Comparison of ENCODE assay signal across 8 cellular contexts in the genomic region with DNA sequence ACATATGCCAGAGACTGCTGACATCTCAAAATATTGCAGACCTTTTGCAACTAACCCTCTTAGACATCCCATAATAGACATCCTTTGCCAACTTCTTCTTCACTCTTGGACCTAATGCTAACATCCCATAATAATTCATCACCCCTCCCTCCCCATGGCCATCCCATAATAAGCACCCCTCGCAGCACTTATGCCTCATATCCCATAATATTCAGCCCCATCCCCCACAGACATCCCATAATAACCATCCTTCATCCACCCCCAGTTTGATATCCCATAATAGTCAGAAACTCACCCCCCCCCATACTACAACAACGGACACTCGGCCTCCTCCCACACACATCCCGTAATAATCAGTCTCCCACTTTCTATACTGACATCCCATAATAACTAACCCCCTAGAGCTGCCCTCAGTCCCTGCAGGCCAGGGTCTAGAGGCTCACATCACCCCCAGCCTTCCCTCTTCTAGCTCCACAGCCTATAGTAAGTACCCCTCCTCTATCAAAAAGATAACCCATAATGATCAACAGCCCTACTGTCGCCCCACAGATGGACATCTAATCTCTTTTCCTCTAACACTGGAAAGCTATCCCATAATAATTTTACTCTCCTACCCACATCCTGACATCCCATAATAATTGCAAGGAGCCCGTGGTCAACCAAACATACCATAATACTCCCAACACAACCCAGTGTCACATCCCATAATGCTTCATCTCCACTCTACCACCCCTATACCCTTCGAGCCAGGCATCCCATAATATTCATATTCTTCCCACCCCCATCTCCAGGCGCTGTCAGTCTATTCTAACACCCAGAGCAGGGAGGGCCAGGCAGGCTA.
A peak's percentile ranks its signal among the peaks of the same experiment; 100 is the strongest.
DNase-seq lines count a peak whose midpoint lies in the region; ATAC-seq and TF ChIP-seq lines count a peak whose summit lies in the region.

No MANE protein-coding gene starts in this region.

- H3K36me3 Mint-ChIP-seq in stimulated activated effector memory CD8-positive, alpha-beta T cell treated with anti-CD3 and anti-CD28 coated beads, Interleukin-12 subunit alpha, Interleukin-12 subunit beta, amount 100 ng/mL, for 72 hours, result peaks cover 33% of the 10 kb centered on the region

- peak; percentile 63 for ATAC-seq in stimulated activated effector memory CD8-positive, alpha-beta T cell treated with anti-CD3 and anti-CD28 coated beads, Interleukin-12 subunit alpha, Interleukin-12 subunit beta, amount 100 ng/mL, for 72 hours
- no peak for ATAC-seq in GM19455 (IDR thresholded peaks at IDR 0.05; ENCODE audit: unreplicated experiment)

- H3K36me3 ChIP-seq in HAP-1 (replicated peaks) (peaks cover 24% of the 10 kb centered on the region), brain microvascular endothelial cell (replicated peaks) (peaks cover 5% of the 10 kb centered on the region)

- in situ Hi-C loops in HAP-1 (cut with MboI; ENCODE audit: low sequenced_read_pairs), result no loop called here
- in situ Hi-C loops in brain microvascular endothelial cell (cut with HindIII; ENCODE audit: low pct_ligation_motif_present, low sequenced_read_pairs), result no loop called here

- H3K27ac ChIP-seq in brain microvascular endothelial cell, result no peak overlapping the region

- peaks cover 33% of the 10 kb centered on the region for H3K4me1 ChIP-seq in HAP-1

- peaks cover 51% of the 10 kb centered on the region for H3K4me1 Mint-ChIP-seq in stimulated activated effector memory CD8-positive, alpha-beta T cell treated with anti-CD3 and anti-CD28 coated beads, Interleukin-12 subunit alpha, Interleukin-12 subunit beta, amount 100 ng/mL, for 72 hours

- H3K4me3 Mint-ChIP-seq in stimulated activated effector memory CD8-positive, alpha-beta T cell treated with anti-CD3 and anti-CD28 coated beads, Interleukin-12 subunit alpha, Interleukin-12 subunit beta, amount 100 ng/mL, for 72 hours, result no peak overlapping the region

- H3K27ac Mint-ChIP-seq in stimulated activated effector memory CD8-positive, alpha-beta T cell treated with anti-CD3 and anti-CD28 coated beads, Interleukin-12 subunit alpha, Interleukin-12 subunit beta, amount 100 ng/mL, for 72 hours, result no peak overlapping the region

- H3K9me3 ChIP-seq in HAP-1, result no peaks in the 10 kb centered on the region

- DNase-seq in COR-L47 (lab: John Stamatoyannopoulos, UW) (peak; percentile 88), HAP-1 (ENCODE audit: low spot score in 2 of 2) (peak; percentile 67 to 81), NCI-H2029 (lab: John Stamatoyannopoulos, UW) (peak; percentile 69), T follicular helper cell (ENCODE audit: low read depth) (peak; percentile 62), brain microvascular endothelial cell (peak; percentile 40), left kidney (ENCODE audit: low read depth, low spot score) (peak; percentile 92)
- peak; percentile 37 to 80 for DNase-seq in stimulated activated effector memory CD8-positive, alpha-beta T cell treated with anti-CD3 and anti-CD28 coated beads, Interleukin-12 subunit alpha, Interleukin-12 subunit beta, amount 100 ng/mL, for 72 hours (ENCODE audit: low spot score in 2 of 2)

- H3K9me3 Mint-ChIP-seq in stimulated activated effector memory CD8-positive, alpha-beta T cell treated with anti-CD3 and anti-CD28 coated beads, Interleukin-12 subunit alpha, Interleukin-12 subunit beta, amount 100 ng/mL, for 72 hours, result no peaks in the 10 kb centered on the region

- no peak for TF ChIP-seq CTCF in brain microvascular endothelial cell (IDR thresholded peaks at IDR 0.05; ENCODE audit: low read depth, low read length, missing control alignments)

- H3K4me3 ChIP-seq in HAP-1, result no peak overlapping the region
- peak overlapping the region; percentile 5 for H3K4me3 ChIP-seq in brain microvascular endothelial cell (ENCODE audit: low read depth, low read length)

- H3K27me3 ChIP-seq in HAP-1 (ENCODE audit: low read depth) (no peaks in the 10 kb centered on the region), brain microvascular endothelial cell (replicated peaks) (no peaks in the 10 kb centered on the region)

Comparison
In these comparisons a context has a peak if more than half of its experiments do, and no peak if none do; other contexts are left out.
1. DNase-seq: peak in every context shown above with its lines; median percentile 92 in left kidney; 88 in COR-L47; 74 in HAP-1; 69 in NCI-H2029; 62 in T follicular helper cell; 58 in stimulated activated effector memory CD8-positive, alpha-beta T cell treated with anti-CD3 and anti-CD28 coated beads, Interleukin-12 subunit alpha, Interleukin-12 subunit beta, amount 100 ng/mL, for 72 hours; 40 in brain microvascular endothelial cell.